ENCODE assay signal across 15 cellular contexts in the genomic region with DNA sequence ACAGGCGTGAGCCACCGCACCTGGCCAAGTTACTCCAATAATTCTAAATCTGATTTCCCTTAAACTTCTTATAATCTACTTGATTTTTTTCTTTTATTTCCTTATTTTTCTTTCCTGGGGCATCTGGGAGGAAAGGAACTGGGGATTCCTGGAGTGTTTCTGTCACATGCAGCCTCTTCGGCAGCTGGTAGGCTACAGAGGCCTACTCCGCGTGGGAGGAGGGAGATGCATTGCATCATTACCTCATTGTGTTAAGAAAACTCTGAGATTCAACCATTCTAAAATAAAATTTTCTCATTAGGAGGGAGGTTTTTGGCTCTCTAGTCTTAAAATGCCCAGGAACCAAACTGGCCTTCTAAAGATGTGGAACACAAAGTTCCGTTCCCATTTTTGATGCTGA.
DNase-seq lines count a peak whose midpoint lies in the region; ATAC-seq and TF ChIP-seq lines count a peak whose summit lies in the region.
"Had no signal": no experiment of that assay in that cellular context is flagged by ENCODE, and none has a peak within 500 bp of the region (broad histone marks: within the 10 kb centered on the region; RNA-seq: fewer than 3 reads in every experiment).

No MANE protein-coding gene starts in this region.

- no peak overlapping the region for H3K9ac ChIP-seq in IMR-90 (ENCODE audit: low read depth, low read length)

- H2BK5ac ChIP-seq in IMR-90 (ENCODE audit: low read depth, low read length, poor library complexity, severe bottlenecking): no peak overlapping the region

- H3K56ac ChIP-seq in IMR-90 (ENCODE audit: extremely low read depth, insufficient read depth, low read length): no peak overlapping the region

- 100% methylated on average over 1 of the region's 6 CpGs; no CpG with 5 or more reads in 1 of the 2 experiments for WGBS in IMR-90 (ENCODE audit: extremely low coverage in 2 of 2, insufficient read length in 1 of 2), 2 experiments
- WGBS in ovary, 3 donors: 75 to 78% (median 76%) methylated on average over 6 of the region's 6 CpGs

- dilution Hi-C loops in IMR-90 (cut with HindIII; ENCODE audit: low sequenced_read_pairs, unreplicated experiment): no loop called here

- no peak overlapping the region for H3K4me3 ChIP-seq in A673 (ENCODE audit: low read depth, low read length, poor library complexity, severe bottlenecking)
- no peak overlapping the region for H3K4me3 ChIP-seq in IMR-90 (ENCODE audit: insufficient read depth, low read depth, low read length)
- H3K4me3 ChIP-seq in fibroblast of mammary gland (ENCODE audit: control insufficient read depth, low read depth, low read length): no peak overlapping the region
- H3K4me3 ChIP-seq in ovary: no peak overlapping the region

- H2AFZ ChIP-seq in IMR-90 (replicated peaks; ENCODE audit: low read length, poor library complexity): peak overlapping the region; percentile 52

- H3K23ac ChIP-seq in IMR-90 (ENCODE audit: low read depth, low read length): no peak overlapping the region

- H3K4me2 ChIP-seq in IMR-90 (ENCODE audit: low read depth, low read length): no peak overlapping the region

- H3K36me3 ChIP-seq in A673 (ENCODE audit: insufficient read depth, low read length, poor library complexity, severe bottlenecking): no peaks in the 10 kb centered on the region
- H3K36me3 ChIP-seq in IMR-90 (ENCODE audit: control insufficient read depth, insufficient read depth, low read length): no peaks in the 10 kb centered on the region
- H3K36me3 ChIP-seq in ovary: no peaks in the 10 kb centered on the region

- no peak for TF ChIP-seq POLR2A in IMR-90 (IDR thresholded peaks at IDR 0.05; ENCODE audit: low read depth, low read length)
- TF ChIP-seq POLR2A in ovary (IDR thresholded peaks at IDR 0.05): no peak

- no peak overlapping the region for H3K4ac ChIP-seq in IMR-90 (ENCODE audit: low read depth, low read length)

- ATAC-seq in IMR-90 (ENCODE audit: low read depth) (no peak), HG03439 (IDR thresholded peaks at IDR 0.05; ENCODE audit: unreplicated experiment) (no peak), HG03175 (IDR thresholded peaks at IDR 0.05; ENCODE audit: unreplicated experiment) (no peak), HG03521 (IDR thresholded peaks at IDR 0.05; ENCODE audit: unreplicated experiment) (no peak)
- ATAC-seq: PC-3 had no signal

- H3K79me1 ChIP-seq in IMR-90 (ENCODE audit: low read depth in 1 of 2, low read length in 2 of 2): no peaks in the 10 kb centered on the region

- H4K20me1 ChIP-seq in IMR-90 (ENCODE audit: insufficient read depth, low read length): no peaks in the 10 kb centered on the region

- CTCF ChIA-PET in A673 (lab: Charles Lee) (no interaction called here), IMR-90 (lab: Yijun Ruan, JAX) (interaction anchor here (0.6 kb wide), 1 partner anchor 1423 kb away, joined by 8 read pairs; no protein-coding TSS in a partner anchor)

- no peaks in the 10 kb centered on the region for H3K27me3 ChIP-seq in A673 (replicated peaks; ENCODE audit: insufficient read depth, low read depth, low read length, poor library complexity)
- no peaks in the 10 kb centered on the region; the same call in 1 of the 2 replicates for H3K27me3 ChIP-seq in IMR-90 (ENCODE audit: control insufficient read depth, insufficient read depth, low read length)
- H3K27me3 ChIP-seq in ovary: no peaks in the 10 kb centered on the region

- H2AK9ac ChIP-seq in IMR-90 (replicated peaks; ENCODE audit: low read depth, low read length, poor library complexity): no peak overlapping the region

- H3K9me1 ChIP-seq in IMR-90 (ENCODE audit: insufficient read depth, low read length): peaks cover 2% of the 10 kb centered on the region; the same call in 1 of the 2 replicates

- no peak overlapping the region for H4K91ac ChIP-seq in IMR-90 (ENCODE audit: insufficient read depth, low read depth, low read length)

- TF ChIP-seq CTCF in A673 (conservative IDR thresholded peaks at IDR 0.05; ENCODE audit: low read depth, low read length) (no peak), IMR-90 (conservative IDR thresholded peaks at IDR 0.05; ENCODE audit: low read depth, low read length) (no peak), fibroblast of mammary gland (conservative IDR thresholded peaks at IDR 0.05; ENCODE audit: control insufficient read depth, insufficient read depth, low read depth, low read length) (no peak), ovary (IDR thresholded peaks at IDR 0.05) (no peak)

- no peak overlapping the region for H2BK120ac ChIP-seq in IMR-90 (ENCODE audit: low read depth, low read length)

- no peak overlapping the region; the same call in 2 of the 3 replicates for H2BK15ac ChIP-seq in IMR-90 (ENCODE audit: low read depth, low read length)

- TF ChIP-seq EP300 in ovary (IDR thresholded peaks at IDR 0.05): no peak

- DNase-seq in A673 (ENCODE audit: low spot score) (peak; percentile 20), IMR-90 (peak; percentile 62), fibroblast of mammary gland (ENCODE audit: low read depth) (peak; percentile 22), iPS-NIHi11 (ENCODE audit: low spot score) (peak; percentile 39), ovary (no peak)
- DNase-seq: AML-193, GF-D8, KBM-7, NCI-H1436 treated with DMSO at 0.1 percent for 48 hours, NCI-H2081, NCI-H774, PC-3 had no signal

- BruUV-seq in A673 (replicated peaks; lab: Mats Ljungman, UMichigan) (no TSS peak), IMR-90 (replicated peaks; lab: Mats Ljungman, UMichigan) (no TSS peak)

- no peak for TF ChIP-seq RAD21 in IMR-90 (IDR thresholded peaks at IDR 0.05; ENCODE audit: low read length)

- no peak overlapping the region for H3K27ac ChIP-seq in A673 (ENCODE audit: low read depth, low read length, poor library complexity, severe bottlenecking)
- H3K27ac ChIP-seq in IMR-90 (ENCODE audit: insufficient read depth, low read length): no peak overlapping the region
- no peak overlapping the region for H3K27ac ChIP-seq in ovary

- H3K14ac ChIP-seq in IMR-90 (replicated peaks; ENCODE audit: low read depth, low read length): no peak overlapping the region

- H3K18ac ChIP-seq in IMR-90 (ENCODE audit: low read depth, low read length): no peak overlapping the region

- no peak overlapping the region for H2AK5ac ChIP-seq in IMR-90 (ENCODE audit: low read depth, low read length)

- in situ Hi-C loops in IMR-90 (cut with MboI; ENCODE audit: low sequenced_read_pairs): no loop called here

- H4K5ac ChIP-seq in IMR-90 (ENCODE audit: low read depth, low read length): no peak overlapping the region

- POLR2A ChIA-PET in A673 (lab: Charles Lee; ENCODE audit: low non-redundant PET): no interaction called here
- POLR2A ChIA-PET in IMR-90 (lab: Charles Lee; ENCODE audit: unreplicated experiment): no interaction called here

- intact Hi-C loops in A673 (cut with micrococcal nuclease; ENCODE audit: unreplicated experiment) (no loop called here), IMR-90 (cut with micrococcal nuclease) (no loop called here), ovary (cut with DNase I) (no loop called here)

- H4K8ac ChIP-seq in IMR-90 (ENCODE audit: low read depth in 2 of 2, low read length in 2 of 2): no peak overlapping the region

- peaks cover 15% of the 10 kb centered on the region for H3K4me1 ChIP-seq in A673 (ENCODE audit: insufficient read depth, low read length, poor library complexity, severe bottlenecking)
- H3K4me1 ChIP-seq in IMR-90 (ENCODE audit: control insufficient read depth, insufficient read depth, low read length): peaks cover 4% of the 10 kb centered on the region; the same call in 1 of the 2 replicates
- H3K4me1 ChIP-seq in ovary (ENCODE audit: insufficient read depth): no peaks in the 10 kb centered on the region

- H2BK20ac ChIP-seq in IMR-90 (ENCODE audit: low read depth, low read length): no peak overlapping the region

- no peaks in the 10 kb centered on the region for H3K9me3 ChIP-seq in A673 (ENCODE audit: low read depth, low read length, poor library complexity, severe bottlenecking)
- no peaks in the 10 kb centered on the region for H3K9me3 ChIP-seq in IMR-90 (ENCODE audit: control insufficient read depth, insufficient read depth, low read length)
- H3K9me3 ChIP-seq in ovary: no peaks in the 10 kb centered on the region

TF ChIP-seq in IMR-90, 13 proteins besides CTCF, POLR2A, EP300 and RAD21:
- TF ChIP-seq CEBPB (IDR thresholded peaks at IDR 0.05; ENCODE audit: low read depth, low read length): peak; percentile 77
- TF ChIP-seq USF2 (IDR thresholded peaks at IDR 0.05; ENCODE audit: low read depth, low read length): peak; percentile 70
- TF ChIP-seq FOS (IDR thresholded peaks at IDR 0.05; ENCODE audit: low read depth, low read length): no peak
TF ChIP-seq in IMR-90: peak in this region for 2.

Comparison
In these comparisons a context has a peak if more than half of its experiments do, and no peak if none do; other contexts are left out.
1. DNase-seq: peak in A673 (single experiment), IMR-90 (single experiment), fibroblast of mammary gland (single experiment) and iPS-NIHi11 (single experiment); none in ovary (0 of 5).